ENCODE assay signal across 1 cellular context in the genomic region with DNA sequence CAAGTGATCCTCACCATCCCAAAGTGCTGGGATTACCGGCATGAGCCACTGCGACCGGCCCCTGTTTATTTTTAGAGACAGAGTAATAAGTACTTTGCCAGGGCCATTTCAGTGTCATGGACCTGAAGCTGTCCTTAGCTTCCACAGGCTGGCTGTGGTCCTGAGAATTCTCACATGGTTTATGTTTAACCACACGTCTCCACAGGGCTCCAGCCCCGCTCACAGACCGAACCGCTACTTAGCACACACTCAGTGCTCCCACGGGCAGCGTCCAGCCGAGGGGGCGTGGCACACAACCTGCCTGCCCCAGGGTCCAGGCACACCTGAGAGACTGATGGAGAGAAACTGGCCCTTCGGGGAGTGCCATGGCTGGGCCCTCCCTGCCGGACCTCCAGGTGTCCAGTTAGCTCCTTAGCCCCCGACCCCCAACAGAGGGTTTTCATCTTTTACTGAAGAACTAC.
TF ChIP-seq lines count a peak whose summit lies in the region.

No MANE protein-coding gene starts in this region.

TF ChIP-seq in HepG2, 621 proteins besides CTCF, POLR2A, EP300 and RAD21 (continued from another document and continues in another):
- TF ChIP-seq, protein P1, sequence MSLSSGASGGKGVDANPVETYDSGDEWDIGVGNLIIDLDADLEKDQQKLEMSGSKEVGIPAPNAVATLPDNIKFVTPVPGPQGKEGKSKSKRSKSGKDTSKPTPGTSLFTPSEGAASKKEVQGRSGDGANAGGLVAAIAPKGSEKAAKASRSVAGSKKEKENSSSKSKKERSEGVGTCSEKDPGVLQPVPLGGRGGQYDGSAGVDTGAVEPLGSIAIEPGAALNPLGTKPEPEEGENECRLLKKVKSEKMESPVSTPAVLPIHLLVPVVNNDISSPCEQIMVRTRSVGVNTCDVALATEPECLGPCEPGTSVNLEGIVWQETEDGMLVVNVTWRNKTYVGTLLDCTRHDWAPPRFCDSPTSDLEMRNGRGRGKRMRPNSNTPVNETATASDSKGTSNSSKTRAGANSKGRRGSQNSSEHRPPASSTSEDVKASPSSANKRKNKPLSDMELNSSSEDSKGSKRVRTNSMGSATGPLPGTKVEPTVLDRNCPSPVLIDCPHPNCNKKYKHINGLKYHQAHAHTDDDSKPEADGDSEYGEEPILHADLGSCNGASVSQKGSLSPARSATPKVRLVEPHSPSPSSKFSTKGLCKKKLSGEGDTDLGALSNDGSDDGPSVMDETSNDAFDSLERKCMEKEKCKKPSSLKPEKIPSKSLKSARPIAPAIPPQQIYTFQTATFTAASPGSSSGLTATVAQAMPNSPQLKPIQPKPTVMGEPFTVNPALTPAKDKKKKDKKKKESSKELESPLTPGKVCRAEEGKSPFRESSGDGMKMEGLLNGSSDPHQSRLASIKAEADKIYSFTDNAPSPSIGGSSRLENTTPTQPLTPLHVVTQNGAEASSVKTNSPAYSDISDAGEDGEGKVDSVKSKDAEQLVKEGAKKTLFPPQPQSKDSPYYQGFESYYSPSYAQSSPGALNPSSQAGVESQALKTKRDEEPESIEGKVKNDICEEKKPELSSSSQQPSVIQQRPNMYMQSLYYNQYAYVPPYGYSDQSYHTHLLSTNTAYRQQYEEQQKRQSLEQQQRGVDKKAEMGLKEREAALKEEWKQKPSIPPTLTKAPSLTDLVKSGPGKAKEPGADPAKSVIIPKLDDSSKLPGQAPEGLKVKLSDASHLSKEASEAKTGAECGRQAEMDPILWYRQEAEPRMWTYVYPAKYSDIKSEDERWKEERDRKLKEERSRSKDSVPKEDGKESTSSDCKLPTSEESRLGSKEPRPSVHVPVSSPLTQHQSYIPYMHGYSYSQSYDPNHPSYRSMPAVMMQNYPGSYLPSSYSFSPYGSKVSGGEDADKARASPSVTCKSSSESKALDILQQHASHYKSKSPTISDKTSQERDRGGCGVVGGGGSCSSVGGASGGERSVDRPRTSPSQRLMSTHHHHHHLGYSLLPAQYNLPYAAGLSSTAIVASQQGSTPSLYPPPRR (CRISPR knock-in tag; IDR thresholded peaks at IDR 0.05; ENCODE audit: borderline replicate concordance): no peak
- TF ChIP-seq, protein P2, sequence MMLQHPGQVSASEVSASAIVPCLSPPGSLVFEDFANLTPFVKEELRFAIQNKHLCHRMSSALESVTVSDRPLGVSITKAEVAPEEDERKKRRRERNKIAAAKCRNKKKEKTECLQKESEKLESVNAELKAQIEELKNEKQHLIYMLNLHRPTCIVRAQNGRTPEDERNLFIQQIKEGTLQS (CRISPR knock-in tag; IDR thresholded peaks at IDR 0.05): no peak
- TF ChIP-seq STAT5B (CRISPR knock-in tag; IDR thresholded peaks at IDR 0.05) (no peak), PAX8 (CRISPR knock-in tag; IDR thresholded peaks at IDR 0.05; ENCODE audit: borderline replicate concordance) (0 out of 2 replicates have a peak, but pooled peaks have one; percentile 36), ZNF563 (CRISPR knock-in tag; IDR thresholded peaks at IDR 0.05) (no peak), CBX2 (IDR thresholded peaks at IDR 0.05; ENCODE audit: low read depth, low read length) (no peak), CBX2 (CRISPR knock-in tag; IDR thresholded peaks at IDR 0.05; ENCODE audit: low read depth) (no peak), NAIF1 (CRISPR knock-in tag; IDR thresholded peaks at IDR 0.05; ENCODE audit: borderline replicate concordance) (no peak), ZNF224 (CRISPR knock-in tag; IDR thresholded peaks at IDR 0.05) (no peak), CBFB (CRISPR knock-in tag; IDR thresholded peaks at IDR 0.05) (0 out of 2 replicates have a peak, but pooled peaks have one; percentile 18), GZF1 (CRISPR knock-in tag; IDR thresholded peaks at IDR 0.05) (no peak), ZNF232 (CRISPR knock-in tag; IDR thresholded peaks at IDR 0.05; ENCODE audit: borderline replicate concordance) (0 out of 2 replicates have a peak, but pooled peaks have one; percentile 55), ZNF556 (CRISPR knock-in tag; IDR thresholded peaks at IDR 0.05; ENCODE audit: borderline replicate concordance) (no peak), ZNF432 (CRISPR knock-in tag; IDR thresholded peaks at IDR 0.05; ENCODE audit: borderline replicate concordance) (no peak), ZNF776 (CRISPR knock-in tag; IDR thresholded peaks at IDR 0.05) (no peak), ZBTB20 (CRISPR knock-in tag; IDR thresholded peaks at IDR 0.05; ENCODE audit: borderline replicate concordance, low read depth) (no peak), KLF12 (CRISPR knock-in tag; IDR thresholded peaks at IDR 0.05; ENCODE audit: borderline replicate concordance) (no peak)
- TF ChIP-seq, protein P3, sequence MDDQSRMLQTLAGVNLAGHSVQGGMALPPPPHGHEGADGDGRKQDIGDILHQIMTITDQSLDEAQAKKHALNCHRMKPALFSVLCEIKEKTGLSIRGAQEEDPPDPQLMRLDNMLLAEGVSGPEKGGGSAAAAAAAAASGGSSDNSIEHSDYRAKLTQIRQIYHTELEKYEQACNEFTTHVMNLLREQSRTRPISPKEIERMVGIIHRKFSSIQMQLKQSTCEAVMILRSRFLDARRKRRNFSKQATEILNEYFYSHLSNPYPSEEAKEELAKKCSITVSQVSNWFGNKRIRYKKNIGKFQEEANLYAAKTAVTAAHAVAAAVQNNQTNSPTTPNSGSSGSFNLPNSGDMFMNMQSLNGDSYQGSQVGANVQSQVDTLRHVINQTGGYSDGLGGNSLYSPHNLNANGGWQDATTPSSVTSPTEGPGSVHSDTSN (CRISPR knock-in tag; IDR thresholded peaks at IDR 0.05; ENCODE audit: borderline replicate concordance): no peak
- TF ChIP-seq, protein P4, sequence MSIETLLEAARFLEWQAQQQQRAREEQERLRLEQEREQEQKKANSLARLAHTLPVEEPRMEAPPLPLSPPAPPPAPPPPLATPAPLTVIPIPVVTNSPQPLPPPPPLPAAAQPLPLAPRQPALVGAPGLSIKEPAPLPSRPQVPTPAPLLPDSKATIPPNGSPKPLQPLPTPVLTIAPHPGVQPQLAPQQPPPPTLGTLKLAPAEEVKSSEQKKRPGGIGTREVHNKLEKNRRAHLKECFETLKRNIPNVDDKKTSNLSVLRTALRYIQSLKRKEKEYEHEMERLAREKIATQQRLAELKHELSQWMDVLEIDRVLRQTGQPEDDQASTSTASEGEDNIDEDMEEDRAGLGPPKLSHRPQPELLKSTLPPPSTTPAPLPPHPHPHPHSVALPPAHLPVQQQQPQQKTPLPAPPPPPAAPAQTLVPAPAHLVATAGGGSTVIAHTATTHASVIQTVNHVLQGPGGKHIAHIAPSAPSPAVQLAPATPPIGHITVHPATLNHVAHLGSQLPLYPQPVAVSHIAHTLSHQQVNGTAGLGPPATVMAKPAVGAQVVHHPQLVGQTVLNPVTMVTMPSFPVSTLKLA (IDR thresholded peaks at IDR 0.05): no peak
- TF ChIP-seq, protein P5, sequence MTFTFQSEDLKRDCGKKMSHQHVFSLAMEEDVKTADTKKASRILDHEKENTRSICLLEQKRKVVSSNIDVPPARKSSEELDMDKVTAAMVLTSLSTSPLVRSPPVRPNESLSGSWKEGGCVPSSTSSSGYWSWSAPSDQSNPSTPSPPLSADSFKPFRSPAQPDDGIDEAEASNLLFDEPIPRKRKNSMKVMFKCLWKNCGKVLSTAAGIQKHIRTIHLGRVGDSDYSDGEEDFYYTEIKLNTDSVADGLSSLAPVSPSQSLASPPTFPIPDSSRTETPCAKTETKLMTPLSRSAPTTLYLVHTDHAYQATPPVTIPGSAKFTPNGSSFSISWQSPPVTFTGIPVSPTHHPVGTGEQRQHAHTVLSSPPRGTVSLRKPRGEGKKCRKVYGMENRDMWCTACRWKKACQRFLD (CRISPR knock-in tag; IDR thresholded peaks at IDR 0.05; ENCODE audit: borderline replicate concordance): no peak
- TF ChIP-seq, protein P6, sequence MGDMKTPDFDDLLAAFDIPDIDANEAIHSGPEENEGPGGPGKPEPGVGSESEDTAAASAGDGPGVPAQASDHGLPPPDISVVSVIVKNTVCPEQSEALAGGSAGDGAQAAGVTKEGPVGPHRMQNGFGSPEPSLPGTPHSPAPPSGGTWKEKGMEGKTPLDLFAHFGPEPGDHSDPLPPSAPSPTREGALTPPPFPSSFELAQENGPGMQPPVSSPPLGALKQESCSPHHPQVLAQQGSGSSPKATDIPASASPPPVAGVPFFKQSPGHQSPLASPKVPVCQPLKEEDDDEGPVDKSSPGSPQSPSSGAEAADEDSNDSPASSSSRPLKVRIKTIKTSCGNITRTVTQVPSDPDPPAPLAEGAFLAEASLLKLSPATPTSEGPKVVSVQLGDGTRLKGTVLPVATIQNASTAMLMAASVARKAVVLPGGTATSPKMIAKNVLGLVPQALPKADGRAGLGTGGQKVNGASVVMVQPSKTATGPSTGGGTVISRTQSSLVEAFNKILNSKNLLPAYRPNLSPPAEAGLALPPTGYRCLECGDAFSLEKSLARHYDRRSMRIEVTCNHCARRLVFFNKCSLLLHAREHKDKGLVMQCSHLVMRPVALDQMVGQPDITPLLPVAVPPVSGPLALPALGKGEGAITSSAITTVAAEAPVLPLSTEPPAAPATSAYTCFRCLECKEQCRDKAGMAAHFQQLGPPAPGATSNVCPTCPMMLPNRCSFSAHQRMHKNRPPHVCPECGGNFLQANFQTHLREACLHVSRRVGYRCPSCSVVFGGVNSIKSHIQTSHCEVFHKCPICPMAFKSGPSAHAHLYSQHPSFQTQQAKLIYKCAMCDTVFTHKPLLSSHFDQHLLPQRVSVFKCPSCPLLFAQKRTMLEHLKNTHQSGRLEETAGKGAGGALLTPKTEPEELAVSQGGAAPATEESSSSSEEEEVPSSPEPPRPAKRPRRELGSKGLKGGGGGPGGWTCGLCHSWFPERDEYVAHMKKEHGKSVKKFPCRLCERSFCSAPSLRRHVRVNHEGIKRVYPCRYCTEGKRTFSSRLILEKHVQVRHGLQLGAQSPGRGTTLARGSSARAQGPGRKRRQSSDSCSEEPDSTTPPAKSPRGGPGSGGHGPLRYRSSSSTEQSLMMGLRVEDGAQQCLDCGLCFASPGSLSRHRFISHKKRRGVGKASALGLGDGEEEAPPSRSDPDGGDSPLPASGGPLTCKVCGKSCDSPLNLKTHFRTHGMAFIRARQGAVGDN (CRISPR knock-in tag; IDR thresholded peaks at IDR 0.05): peak; percentile 69
- TF ChIP-seq, protein P7, sequence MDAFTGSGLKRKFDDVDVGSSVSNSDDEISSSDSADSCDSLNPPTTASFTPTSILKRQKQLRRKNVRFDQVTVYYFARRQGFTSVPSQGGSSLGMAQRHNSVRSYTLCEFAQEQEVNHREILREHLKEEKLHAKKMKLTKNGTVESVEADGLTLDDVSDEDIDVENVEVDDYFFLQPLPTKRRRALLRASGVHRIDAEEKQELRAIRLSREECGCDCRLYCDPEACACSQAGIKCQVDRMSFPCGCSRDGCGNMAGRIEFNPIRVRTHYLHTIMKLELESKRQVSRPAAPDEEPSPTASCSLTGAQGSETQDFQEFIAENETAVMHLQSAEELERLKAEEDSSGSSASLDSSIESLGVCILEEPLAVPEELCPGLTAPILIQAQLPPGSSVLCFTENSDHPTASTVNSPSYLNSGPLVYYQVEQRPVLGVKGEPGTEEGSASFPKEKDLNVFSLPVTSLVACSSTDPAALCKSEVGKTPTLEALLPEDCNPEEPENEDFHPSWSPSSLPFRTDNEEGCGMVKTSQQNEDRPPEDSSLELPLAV (CRISPR knock-in tag; conservative IDR thresholded peaks at IDR 0.05; ENCODE audit: low read depth): no peak
- TF ChIP-seq, protein P8, sequence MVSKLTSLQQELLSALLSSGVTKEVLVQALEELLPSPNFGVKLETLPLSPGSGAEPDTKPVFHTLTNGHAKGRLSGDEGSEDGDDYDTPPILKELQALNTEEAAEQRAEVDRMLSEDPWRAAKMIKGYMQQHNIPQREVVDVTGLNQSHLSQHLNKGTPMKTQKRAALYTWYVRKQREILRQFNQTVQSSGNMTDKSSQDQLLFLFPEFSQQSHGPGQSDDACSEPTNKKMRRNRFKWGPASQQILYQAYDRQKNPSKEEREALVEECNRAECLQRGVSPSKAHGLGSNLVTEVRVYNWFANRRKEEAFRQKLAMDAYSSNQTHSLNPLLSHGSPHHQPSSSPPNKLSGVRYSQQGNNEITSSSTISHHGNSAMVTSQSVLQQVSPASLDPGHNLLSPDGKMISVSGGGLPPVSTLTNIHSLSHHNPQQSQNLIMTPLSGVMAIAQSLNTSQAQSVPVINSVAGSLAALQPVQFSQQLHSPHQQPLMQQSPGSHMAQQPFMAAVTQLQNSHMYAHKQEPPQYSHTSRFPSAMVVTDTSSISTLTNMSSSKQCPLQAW (CRISPR knock-in tag; IDR thresholded peaks at IDR 0.05): peak; percentile 73; the same call in 1 of the 2 replicates
- TF ChIP-seq, protein P9, sequence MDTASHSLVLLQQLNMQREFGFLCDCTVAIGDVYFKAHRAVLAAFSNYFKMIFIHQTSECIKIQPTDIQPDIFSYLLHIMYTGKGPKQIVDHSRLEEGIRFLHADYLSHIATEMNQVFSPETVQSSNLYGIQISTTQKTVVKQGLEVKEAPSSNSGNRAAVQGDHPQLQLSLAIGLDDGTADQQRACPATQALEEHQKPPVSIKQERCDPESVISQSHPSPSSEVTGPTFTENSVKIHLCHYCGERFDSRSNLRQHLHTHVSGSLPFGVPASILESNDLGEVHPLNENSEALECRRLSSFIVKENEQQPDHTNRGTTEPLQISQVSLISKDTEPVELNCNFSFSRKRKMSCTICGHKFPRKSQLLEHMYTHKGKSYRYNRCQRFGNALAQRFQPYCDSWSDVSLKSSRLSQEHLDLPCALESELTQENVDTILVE (CRISPR knock-in tag; IDR thresholded peaks at IDR 0.05): 0 out of 2 replicates have a peak, but pooled peaks have one; percentile 16
- TF ChIP-seq, protein P10, sequence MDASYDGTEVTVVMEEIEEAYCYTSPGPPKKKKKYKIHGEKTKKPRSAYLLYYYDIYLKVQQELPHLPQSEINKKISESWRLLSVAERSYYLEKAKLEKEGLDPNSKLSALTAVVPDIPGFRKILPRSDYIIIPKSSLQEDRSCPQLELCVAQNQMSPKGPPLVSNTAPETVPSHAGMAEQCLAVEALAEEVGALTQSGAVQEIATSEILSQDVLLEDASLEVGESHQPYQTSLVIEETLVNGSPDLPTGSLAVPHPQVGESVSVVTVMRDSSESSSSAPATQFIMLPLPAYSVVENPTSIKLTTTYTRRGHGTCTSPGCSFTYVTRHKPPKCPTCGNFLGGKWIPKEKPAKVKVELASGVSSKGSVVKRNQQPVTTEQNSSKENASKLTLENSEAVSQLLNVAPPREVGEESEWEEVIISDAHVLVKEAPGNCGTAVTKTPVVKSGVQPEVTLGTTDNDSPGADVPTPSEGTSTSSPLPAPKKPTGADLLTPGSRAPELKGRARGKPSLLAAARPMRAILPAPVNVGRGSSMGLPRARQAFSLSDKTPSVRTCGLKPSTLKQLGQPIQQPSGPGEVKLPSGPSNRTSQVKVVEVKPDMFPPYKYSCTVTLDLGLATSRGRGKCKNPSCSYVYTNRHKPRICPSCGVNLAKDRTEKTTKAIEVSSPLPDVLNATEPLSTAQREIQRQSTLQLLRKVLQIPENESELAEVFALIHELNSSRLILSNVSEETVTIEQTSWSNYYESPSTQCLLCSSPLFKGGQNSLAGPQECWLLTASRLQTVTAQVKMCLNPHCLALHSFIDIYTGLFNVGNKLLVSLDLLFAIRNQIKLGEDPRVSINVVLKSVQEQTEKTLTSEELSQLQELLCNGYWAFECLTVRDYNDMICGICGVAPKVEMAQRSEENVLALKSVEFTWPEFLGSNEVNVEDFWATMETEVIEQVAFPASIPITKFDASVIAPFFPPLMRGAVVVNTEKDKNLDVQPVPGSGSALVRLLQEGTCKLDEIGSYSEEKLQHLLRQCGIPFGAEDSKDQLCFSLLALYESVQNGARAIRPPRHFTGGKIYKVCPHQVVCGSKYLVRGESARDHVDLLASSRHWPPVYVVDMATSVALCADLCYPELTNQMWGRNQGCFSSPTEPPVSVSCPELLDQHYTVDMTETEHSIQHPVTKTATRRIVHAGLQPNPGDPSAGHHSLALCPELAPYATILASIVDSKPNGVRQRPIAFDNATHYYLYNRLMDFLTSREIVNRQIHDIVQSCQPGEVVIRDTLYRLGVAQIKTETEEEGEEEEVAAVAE (CRISPR knock-in tag; IDR thresholded peaks at IDR 0.05; ENCODE audit: borderline replicate concordance): no peak
